20 cellular contexts compared by ENCODE assay signal in the genomic region with DNA sequence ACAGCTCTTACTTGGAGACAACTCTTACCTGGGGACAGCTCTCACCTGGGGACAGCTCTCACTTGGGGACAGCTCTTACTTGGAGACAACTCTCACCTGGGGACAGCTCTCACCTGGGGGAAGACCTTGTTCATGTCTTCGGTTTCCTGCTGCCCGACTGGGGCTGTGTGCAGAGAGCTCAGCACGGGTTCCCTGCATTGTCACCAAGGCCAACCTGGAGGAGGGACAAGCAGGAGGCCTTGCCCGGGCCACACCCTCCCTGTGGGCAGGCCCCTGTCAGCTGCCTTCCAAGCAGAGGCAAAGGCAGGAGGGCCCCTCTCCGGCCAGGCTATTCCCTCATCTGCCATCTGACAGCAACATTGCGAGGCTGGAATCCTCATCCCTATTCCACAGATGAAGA. TPM values are rescaled to one million over a fixed set of nuclear protein-coding genes. Genes with fewer than 3 reads are reported as not detected.
DNase-seq lines count a peak whose midpoint lies in the region; ATAC-seq, FAIRE-seq and TF ChIP-seq lines count a peak whose summit lies in the region.
"Had no signal": no experiment of that assay in that cellular context is flagged by ENCODE, and none has a peak within 500 bp of the region (broad histone marks: within the 10 kb centered on the region; RNA-seq: fewer than 3 reads in every experiment).

A gene with protein sequence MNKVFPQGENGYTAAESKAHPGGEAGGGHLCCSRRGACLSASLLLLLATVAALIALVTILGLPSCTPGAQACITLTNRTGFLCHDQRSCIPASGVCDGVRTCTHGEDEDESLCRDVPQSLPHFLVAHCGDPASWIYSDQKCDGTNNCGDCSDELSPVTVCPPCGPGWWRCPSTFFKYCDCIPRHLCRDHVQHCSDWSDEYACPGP (minus strand): TSS at position 208 of the 400 bp plus-strand sequence. CDS start 74 bp downstream, at position 134.

- H3K9me3 Mint-ChIP-seq in mesothelial cell of epicardium = no peaks in the 10 kb centered on the region
- H3K9me3 Mint-ChIP-seq: CD8-positive, alpha-beta T cell had no signal

- no peaks in the 10 kb centered on the region for H3K36me3 ChIP-seq in testis (ENCODE audit: low read depth, missing control alignments)
- H3K36me3 ChIP-seq: tibial artery had no signal

- H3K27ac Mint-ChIP-seq in T-helper 17 cell = peak within 1 kb of the TSS; percentile 61
- H3K27ac Mint-ChIP-seq in mesothelial cell of epicardium = no peak within 1 kb of the TSS
- H3K27ac Mint-ChIP-seq: CD8-positive, alpha-beta T cell had no signal

- H3K4me3 Mint-ChIP-seq in T-helper 17 cell (no peak within 1 kb of the TSS), mesothelial cell of epicardium (no peak within 1 kb of the TSS)
- H3K4me3 Mint-ChIP-seq: CD8-positive, alpha-beta T cell had no signal

- H3K9me3 ChIP-seq in T-helper 17 cell (ENCODE audit: control insufficient read depth, low read length, poor library complexity, severe bottlenecking) (no peaks in the 10 kb centered on the region), testis (no peaks in the 10 kb centered on the region)
- H3K9me3 ChIP-seq: tibial artery had no signal

- WGBS in testis, 2 donors = 40 to 46% methylated on average over 1 to 6 of the region's 6 CpGs

- peaks cover 13% of the 10 kb centered on the region for H3K27me3 Mint-ChIP-seq in T-helper 17 cell
- H3K27me3 Mint-ChIP-seq in mesothelial cell of epicardium (ENCODE audit: low read depth) = peaks cover 6% of the 10 kb centered on the region

- H3K4me1 ChIP-seq in testis = no peaks in the 10 kb centered on the region
- H3K4me1 ChIP-seq: tibial artery had no signal

- no peaks in the 10 kb centered on the region for H3K36me3 Mint-ChIP-seq in T-helper 17 cell (ENCODE audit: low read depth)
- H3K36me3 Mint-ChIP-seq in mesothelial cell of epicardium = no peaks in the 10 kb centered on the region
- H3K36me3 Mint-ChIP-seq: CD8-positive, alpha-beta T cell had no signal

- no peaks in the 10 kb centered on the region for H3K27me3 ChIP-seq in testis

- H3K4me1 Mint-ChIP-seq in T-helper 17 cell (no peaks in the 10 kb centered on the region), mesothelial cell of epicardium (peaks cover 9% of the 10 kb centered on the region)

- no peak within 1 kb of the TSS for H3K4me3 ChIP-seq in testis
- H3K4me3 ChIP-seq: SK-N-MC, tibial artery had no signal

- ATAC-seq in T-helper 17 cell = no peak
- ATAC-seq: CD8-positive, alpha-beta T cell had no signal

- H3K27ac ChIP-seq in testis = no peak within 1 kb of the TSS
- H3K27ac ChIP-seq: SK-N-MC, tibial artery had no signal

- TF ChIP-seq CTCF in testis (IDR thresholded peaks at IDR 0.05) (no peak), mesothelial cell of epicardium (IDR thresholded peaks at IDR 0.05; ENCODE audit: unreplicated experiment) (no peak)

- intact Hi-C loops in testis (cut with DNase I; ENCODE audit: low total_unique reads) = no loop called here

- TF ChIP-seq POLR2A in testis (IDR thresholded peaks at IDR 0.05) = no peak
- TF ChIP-seq POLR2A in H54 (IDR thresholded peaks at IDR 0.05; ENCODE audit: low read depth, low read length) = no peak

- DNase-seq in NCI-H146 (lab: John Stamatoyannopoulos, UW) (peak; percentile 64), NCI-H146 treated with DMSO at 0.1 percent for 48 hours (lab: John Stamatoyannopoulos, UW; ENCODE audit: unreplicated experiment) (no peak), T-helper 17 cell (no peak), left kidney (ENCODE audit: low read depth, low spot score) (peak; percentile 14), testis (peak; percentile 72), mesothelial cell of epicardium (ENCODE audit: low spot score in 2 of 2, unreplicated experiment in 2 of 2) (no peak), H54 (ENCODE audit: insufficient read length, low spot score) (no peak)
- no peak for DNase-seq in stimulated activated naive CD4-positive, alpha-beta T cell treated with Interleukin-2 at 50 U/mL for 16 hours (lab: John Stamatoyannopoulos, UW)
- DNase-seq: activated gamma-delta T cell treated with Interleukin-2 at 50 U/mL for 16 hours, foreskin fibroblast, GF-D8, MV-4-11, tibial artery had no signal

- FAIRE-seq in H54 (lab: Jason Lieb, UNC) = no peak
- FAIRE-seq: A204.1, GM18507 had no signal

RNA-seq across cellular contexts. Expression of the gene that starts here (rescaled TPM):
- total RNA-seq in T-helper 17 cell (not detected), testis (1 to 10 TPM in 1 of 2 donors, under 1 TPM in 1; 0.81 to 1.2 TPM), mesothelial cell of epicardium (not detected in 3 replicates)
- 1.1 TPM for polyA plus RNA-seq in testis (ENCODE audit: insufficient read depth, low read depth, low replicate concordance)
- total RNA-seq: activated CD8-positive, alpha-beta memory T cell treated with anti-CD3 and anti-CD28 coated beads for 36 hours; CD8-positive, alpha-beta T cell; mononuclear cell; pulmonary artery endothelial cell had no signal

Comparison
In these comparisons a context has a peak if more than half of its experiments do, and no peak if none do; other contexts are left out.
1. DNase-seq: peak in NCI-H146 (single experiment), left kidney (single experiment) and testis (single experiment); none in NCI-H146 treated with DMSO at 0.1 percent for 48 hours (single experiment), T-helper 17 cell (0 of 3), stimulated activated naive CD4-positive, alpha-beta T cell treated with Interleukin-2 at 50 U/mL for 16 hours (single experiment), mesothelial cell of epicardium (0 of 2) and H54 (single experiment).